Comparison of ENCODE assay signal across 8 cellular contexts in genomic region chr20:63737940-63738686, GRCh38. TPM values are rescaled to one million over a fixed set of nuclear protein-coding genes. Genes with fewer than 3 reads are reported as not detected.
A peak's percentile ranks its signal among the peaks of the same experiment; 100 is the strongest.
DNase-seq lines count a peak whose midpoint lies in the region; ATAC-seq, FAIRE-seq and TF ChIP-seq lines count a peak whose summit lies in the region.

No MANE protein-coding gene starts in this region.

- no peaks in the 10 kb centered on the region for H3K79me2 ChIP-seq in OCI-LY3 (ENCODE audit: low read length)

- no peak for ATAC-seq in GM18873 (IDR thresholded peaks at IDR 0.05; ENCODE audit: low FRiP score, unreplicated experiment)

- no peak for FAIRE-seq in RCC 7860 (lab: Jason Lieb, UNC)

- 37 to 40% methylated on average over 44 of the region's 44 CpGs for WGBS in ectodermal cell, 2 experiments

- TF ChIP-seq CTCF in GM12875 (IDR thresholded peaks at IDR 0.05; ENCODE audit: borderline replicate concordance, insufficient read depth, low read depth, low read length), result no peak
- TF ChIP-seq CTCF in OCI-LY3 (IDR thresholded peaks at IDR 0.05; ENCODE audit: low read depth, low read length), result no peak

- H3K9ac ChIP-seq in OCI-LY3 (ENCODE audit: low read length) (peak overlapping the region; percentile 77; the same call in 1 of the 2 replicates), rectal smooth muscle tissue (ENCODE audit: low read length) (no peak overlapping the region)

- DNase-seq in UCSD-AML1 (lab: John Stamatoyannopoulos, UW; ENCODE audit: unreplicated experiment) (no peak), RCC 7860 (ENCODE audit: low spot score) (no peak), DMS79 (lab: John Stamatoyannopoulos, UW) (no peak)

- H4K20me1 ChIP-seq in OCI-LY3 (ENCODE audit: insufficient read depth, low read length), result no peaks in the 10 kb centered on the region

- H3K4me1 ChIP-seq in OCI-LY3 (ENCODE audit: low read length) (peaks cover 36% of the 10 kb centered on the region), ectodermal cell (ENCODE audit: control insufficient read depth, insufficient read depth, low read length) (peaks cover 26% of the 10 kb centered on the region), rectal smooth muscle tissue (ENCODE audit: control insufficient read depth, insufficient read depth, low read length) (peaks cover 11% of the 10 kb centered on the region)

- peak overlapping the region; percentile 61 for H3K4me3 ChIP-seq in GM12875 (ENCODE audit: low read depth, low read length)
- peak overlapping the region; percentile 78 for H3K4me3 ChIP-seq in OCI-LY3 (ENCODE audit: low read length)
- peak overlapping the region; percentile 38 for H3K4me3 ChIP-seq in ectodermal cell (ENCODE audit: insufficient read depth, low read depth, low read length)
- peak overlapping the region; percentile 43 for H3K4me3 ChIP-seq in rectal smooth muscle tissue (ENCODE audit: low read length)

- no peak overlapping the region for H2AFZ ChIP-seq in OCI-LY3 (ENCODE audit: low read depth, low read length)

- H3K36me3 ChIP-seq in OCI-LY3 (replicated peaks; ENCODE audit: low read depth, low read length) (peaks cover 10% of the 10 kb centered on the region), ectodermal cell (ENCODE audit: control insufficient read depth, insufficient read depth, low read length) (peaks cover 15% of the 10 kb centered on the region), rectal smooth muscle tissue (ENCODE audit: control insufficient read depth, insufficient read depth, low read length) (peaks cover 6% of the 10 kb centered on the region)

- H3K4me2 ChIP-seq in OCI-LY3 (ENCODE audit: low read length), result peak overlapping the region; percentile 91

- H3K9me3 ChIP-seq in OCI-LY3 (ENCODE audit: insufficient read depth, low read length) (no peaks in the 10 kb centered on the region), ectodermal cell (ENCODE audit: control insufficient read depth, low read length) (no peaks in the 10 kb centered on the region)

- H3K27me3 ChIP-seq in OCI-LY3 (ENCODE audit: low read depth, low read length) (no peaks in the 10 kb centered on the region), ectodermal cell (ENCODE audit: control insufficient read depth, insufficient read depth, low read length, poor library complexity, severe bottlenecking) (peaks cover 17% of the 10 kb centered on the region), rectal smooth muscle tissue (ENCODE audit: control insufficient read depth, insufficient read depth, low read length) (no peaks in the 10 kb centered on the region)

- H3K27ac ChIP-seq in OCI-LY3 (ENCODE audit: low read length) (peak overlapping the region; percentile 79), ectodermal cell (ENCODE audit: insufficient read depth, low read depth, low read length, poor library complexity, severe bottlenecking) (no peak overlapping the region), rectal smooth muscle tissue (ENCODE audit: low read depth, low read length) (no peak overlapping the region)

RNA-seq across cellular contexts. Expression of gene SLC2A4RG, which starts 1.5 kb away (rescaled TPM):
- polyA plus RNA-seq in ectodermal cell (2013, experiment 1 of 4), result 73.7 TPM
- polyA plus RNA-seq in ectodermal cell (2013, experiment 2 of 4), result 53.8 TPM
- polyA plus RNA-seq in ectodermal cell (2013, experiment 3 of 4), result 78.4 TPM
- 77.3 TPM for polyA plus RNA-seq in ectodermal cell (2013, experiment 4 of 4)

RNA-seq across cellular contexts. Expression of gene LIME1, which starts 1.6 kb away (rescaled TPM):
- 8.8 TPM for polyA plus RNA-seq in ectodermal cell (2013, experiment 1 of 4)
- polyA plus RNA-seq in ectodermal cell (2013, experiment 2 of 4), result 9.6 TPM
- 9.3 TPM for polyA plus RNA-seq in ectodermal cell (2013, experiment 3 of 4)
- polyA plus RNA-seq in ectodermal cell (2013, experiment 4 of 4), result 11.1 TPM

RNA-seq across cellular contexts. Expression of gene ZGPAT, which starts 30.3 kb away (rescaled TPM):
- 33.0 TPM for polyA plus RNA-seq in ectodermal cell (2013, experiment 1 of 4)
- 27.2 TPM for polyA plus RNA-seq in ectodermal cell (2013, experiment 2 of 4)
- 23.8 TPM for polyA plus RNA-seq in ectodermal cell (2013, experiment 3 of 4)
- polyA plus RNA-seq in ectodermal cell (2013, experiment 4 of 4), result 24.1 TPM

RNA-seq across cellular contexts. Expression of gene ARFRP1, which starts 30.3 kb away (rescaled TPM):
- polyA plus RNA-seq in ectodermal cell (2013, experiment 1 of 4), result 21.7 TPM
- polyA plus RNA-seq in ectodermal cell (2013, experiment 2 of 4), result 27.9 TPM
- polyA plus RNA-seq in ectodermal cell (2013, experiment 3 of 4), result 19.3 TPM
- 20.9 TPM for polyA plus RNA-seq in ectodermal cell (2013, experiment 4 of 4)

RNA-seq across cellular contexts. Expression of gene TNFRSF6B, which starts 41.7 kb away (rescaled TPM):
- polyA plus RNA-seq in ectodermal cell (2013, experiment 1 of 4), result 3.2 TPM
- polyA plus RNA-seq in ectodermal cell (2013, experiment 2 of 4), result 0.53 TPM
- 0.59 TPM for polyA plus RNA-seq in ectodermal cell (2013, experiment 3 of 4)
- 2.2 TPM for polyA plus RNA-seq in ectodermal cell (2013, experiment 4 of 4)
